In genomic region chr9:80197661-80198060, GRCh38 we compare ENCODE assay signal across 19 cellular contexts.
"Had no signal": no experiment of that assay in that cellular context is flagged by ENCODE, and none has a peak within 500 bp of the region (broad histone marks: within the 10 kb centered on the region; RNA-seq: fewer than 3 reads in every experiment).

No MANE protein-coding gene starts in this region.

- H3K4me3 ChIP-seq: cardiac muscle cell, mucosa of descending colon, prostate gland, sigmoid colon, testis, upper lobe of right lung had no signal

- H3K36me3 ChIP-seq: cardiac muscle cell, neutrophil, prostate gland, sigmoid colon, upper lobe of right lung had no signal

- H3K27me3 ChIP-seq: cardiac muscle cell, foreskin keratinocyte, neutrophil, sigmoid colon, testis, upper lobe of right lung had no signal

- FAIRE-seq: colon, islet of Langerhans had no signal

- DNase-seq: activated CD4-positive, alpha-beta T cell treated with anti-CD3 and anti-CD28 coated beads, Interleukin-2, amount 50 U/mL, for 1 hour; activated effector memory CD4-positive, alpha-beta T cell treated with anti-CD3 and anti-CD28 coated beads, Interleukin-2, amount 50 U/mL, for 16 hours; activated T-cell treated with anti-CD3 and anti-CD28 coated beads, Interleukin-2, amount 50 U/mL, for 24 hours; amygdala; effector CD4-positive, alpha-beta T cell; mammary epithelial cell; mucosa of descending colon; naive thymus-derived CD8-positive, alpha-beta T cell; sigmoid colon; stimulated activated CD4-positive, alpha-beta T cell treated with anti-CD3 and anti-CD28 coated beads, Interleukin-4, amount 100 ng/mL, for 1 hour; stimulated activated CD8-positive, alpha-beta memory T cell treated with anti-CD3 and anti-CD28 coated beads, Interleukin-4, amount 100 ng/mL, for 48 hours; testis; upper lobe of right lung had no signal
